1 cellular context compared by ENCODE assay signal in genomic region chr6:19705606-19706005, GRCh38.
TF ChIP-seq lines count a peak whose summit lies in the region.

No MANE protein-coding gene starts in this region.

TF ChIP-seq in GM23338, 12 proteins besides CTCF, POLR2A, EP300 and RAD21 (continued from another document):
- no peak for TF ChIP-seq ZNF462 (CRISPR knock-in tag; IDR thresholded peaks at IDR 0.05)
- TF ChIP-seq POLR2AphosphoS5 (IDR thresholded peaks at IDR 0.05; ENCODE audit: low read depth), result no peak
- TF ChIP-seq CREB1 (CRISPR knock-in tag; IDR thresholded peaks at IDR 0.05; ENCODE audit: low read depth), result no peak
- TF ChIP-seq REST (IDR thresholded peaks at IDR 0.05; ENCODE audit: unreplicated experiment), result no peak
- no peak for TF ChIP-seq NANOG (IDR thresholded peaks at IDR 0.05; ENCODE audit: borderline replicate concordance)
- no peak for TF ChIP-seq EZH2phosphoT487 (IDR thresholded peaks at IDR 0.05; ENCODE audit: unreplicated experiment)
